1 cellular context compared by ENCODE assay signal in the genomic region with DNA sequence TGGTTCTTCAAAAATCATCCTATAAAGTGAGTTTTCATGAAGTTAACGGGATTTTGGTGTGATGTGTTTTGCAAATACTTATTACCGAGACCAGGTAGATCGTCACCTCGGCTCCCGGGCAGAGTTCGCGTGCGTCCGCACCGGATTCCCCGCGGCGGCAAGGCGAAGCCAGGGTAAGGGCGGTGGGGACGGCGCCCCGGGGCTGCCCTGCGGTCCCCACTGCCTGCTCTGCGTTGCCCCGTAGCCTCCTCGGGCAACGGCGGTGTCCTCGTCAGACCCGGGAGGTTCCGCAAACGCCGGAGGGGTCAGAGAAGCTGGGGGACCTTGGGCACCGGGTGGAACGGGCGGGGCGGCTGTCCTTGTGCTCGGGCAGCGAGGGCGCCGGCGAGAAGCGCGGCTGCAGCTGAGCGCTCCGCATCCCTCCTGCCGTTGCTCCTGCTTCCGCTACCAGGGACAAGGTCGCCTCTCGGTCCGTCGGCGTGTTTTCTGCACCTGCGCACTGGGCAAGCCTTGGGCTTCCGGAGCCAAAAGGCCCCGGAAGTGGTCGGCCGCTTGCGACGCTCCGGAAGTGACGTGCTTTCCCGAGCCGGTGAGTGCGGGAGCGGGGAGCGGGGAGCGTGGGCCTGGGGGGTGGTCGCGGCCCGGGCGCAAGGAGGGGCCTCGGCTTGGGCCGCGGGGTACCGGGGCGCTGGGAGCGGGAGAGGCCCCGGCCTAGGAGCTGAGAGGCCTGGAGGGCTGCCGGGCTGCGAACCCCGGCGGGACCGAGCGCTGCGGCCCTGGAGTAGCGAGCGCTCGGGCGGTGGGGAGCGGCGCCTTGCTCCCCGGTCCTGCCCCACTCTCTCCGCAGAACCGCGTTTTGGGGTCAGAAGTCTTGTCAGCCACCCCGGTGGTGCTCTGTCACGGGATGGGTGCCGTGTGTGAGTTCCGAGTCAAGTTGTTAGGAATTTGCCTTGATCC.
TF ChIP-seq lines count a peak whose summit lies in the region.

A gene with protein sequence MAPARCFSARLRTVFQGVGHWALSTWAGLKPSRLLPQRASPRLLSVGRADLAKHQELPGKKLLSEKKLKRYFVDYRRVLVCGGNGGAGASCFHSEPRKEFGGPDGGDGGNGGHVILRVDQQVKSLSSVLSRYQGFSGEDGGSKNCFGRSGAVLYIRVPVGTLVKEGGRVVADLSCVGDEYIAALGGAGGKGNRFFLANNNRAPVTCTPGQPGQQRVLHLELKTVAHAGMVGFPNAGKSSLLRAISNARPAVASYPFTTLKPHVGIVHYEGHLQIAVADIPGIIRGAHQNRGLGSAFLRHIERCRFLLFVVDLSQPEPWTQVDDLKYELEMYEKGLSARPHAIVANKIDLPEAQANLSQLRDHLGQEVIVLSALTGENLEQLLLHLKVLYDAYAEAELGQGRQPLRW (plus strand): TSS at position 560 of the 957 bp plus-strand sequence. CDS start 10,393 bp downstream, outside the sequence.

TF ChIP-seq in HEK293, 187 proteins besides CTCF, POLR2A, EP300 and RAD21 (continued from another document and continues in another):
- TF ChIP-seq, protein P1, sequence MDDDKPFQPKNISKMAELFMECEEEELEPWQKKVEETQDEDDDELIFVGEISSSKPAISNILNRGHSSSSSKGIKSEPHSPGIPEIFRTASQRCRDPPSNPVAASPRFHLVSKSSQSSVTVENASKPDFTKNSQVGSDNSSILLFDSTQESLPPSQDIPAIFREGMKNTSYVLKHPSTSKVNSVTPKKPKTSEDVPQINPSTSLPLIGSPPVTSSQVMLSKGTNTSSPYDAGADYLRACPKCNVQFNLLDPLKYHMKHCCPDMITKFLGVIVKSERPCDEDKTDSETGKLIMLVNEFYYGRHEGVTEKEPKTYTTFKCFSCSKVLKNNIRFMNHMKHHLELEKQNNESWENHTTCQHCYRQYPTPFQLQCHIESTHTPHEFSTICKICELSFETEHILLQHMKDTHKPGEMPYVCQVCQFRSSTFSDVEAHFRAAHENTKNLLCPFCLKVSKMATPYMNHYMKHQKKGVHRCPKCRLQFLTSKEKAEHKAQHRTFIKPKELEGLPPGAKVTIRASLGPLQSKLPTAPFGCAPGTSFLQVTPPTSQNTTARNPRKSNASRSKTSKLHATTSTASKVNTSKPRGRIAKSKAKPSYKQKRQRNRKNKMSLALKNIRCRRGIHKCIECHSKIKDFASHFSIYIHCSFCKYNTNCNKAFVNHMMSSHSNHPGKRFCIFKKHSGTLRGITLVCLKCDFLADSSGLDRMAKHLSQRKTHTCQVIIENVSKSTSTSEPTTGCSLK (tag by site-specific recombination; IDR thresholded peaks at IDR 0.05): no peak
- TF ChIP-seq SCRT2 (tag by site-specific recombination; IDR thresholded peaks at IDR 0.05) (no peak), SETDB1 (IDR thresholded peaks at IDR 0.05; ENCODE audit: insufficient read length, low read length) (no peak), ZNF692 (tag by site-specific recombination; IDR thresholded peaks at IDR 0.05) (peak; percentile 96), ZNF266 (tag by site-specific recombination; IDR thresholded peaks at IDR 0.05; ENCODE audit: low read depth) (no peak), HOXC10 (CRISPR knock-in tag; IDR thresholded peaks at IDR 0.05) (no peak), ZNF830 (tag by site-specific recombination; IDR thresholded peaks at IDR 0.05; ENCODE audit: low read depth) (no peak), ZNF19 (tag by site-specific recombination; IDR thresholded peaks at IDR 0.05; ENCODE audit: low read depth) (no peak), TCF7L2 (IDR thresholded peaks at IDR 0.05; ENCODE audit: borderline replicate concordance, low read depth, low read length) (no peak), ZNF747 (tag by site-specific recombination; IDR thresholded peaks at IDR 0.05) (no peak), ZNF248 (tag by site-specific recombination; IDR thresholded peaks at IDR 0.05) (no peak), ZNF558 (tag by site-specific recombination; IDR thresholded peaks at IDR 0.05) (no peak), ZNF426 (tag by site-specific recombination; IDR thresholded peaks at IDR 0.05) (no peak), ZBTB26 (tag by site-specific recombination; optimal IDR thresholded peaks at IDR 0.05) (peak; percentile 66), ZNF202 (tag by site-specific recombination; IDR thresholded peaks at IDR 0.05; ENCODE audit: borderline replicate concordance) (no peak), SP2 (tag by site-specific recombination; IDR thresholded peaks at IDR 0.05) (peak; percentile 88), SP7 (tag by site-specific recombination; IDR thresholded peaks at IDR 0.05) (peak; percentile 89), ZNF580 (tag by site-specific recombination; IDR thresholded peaks at IDR 0.05) (0 out of 2 replicates have a peak, but pooled peaks have one; percentile 75), PRDM1 (tag by site-specific recombination; IDR thresholded peaks at IDR 0.05) (no peak), ZNF157 (tag by site-specific recombination; IDR thresholded peaks at IDR 0.05) (no peak)
- TF ChIP-seq, protein P2, sequence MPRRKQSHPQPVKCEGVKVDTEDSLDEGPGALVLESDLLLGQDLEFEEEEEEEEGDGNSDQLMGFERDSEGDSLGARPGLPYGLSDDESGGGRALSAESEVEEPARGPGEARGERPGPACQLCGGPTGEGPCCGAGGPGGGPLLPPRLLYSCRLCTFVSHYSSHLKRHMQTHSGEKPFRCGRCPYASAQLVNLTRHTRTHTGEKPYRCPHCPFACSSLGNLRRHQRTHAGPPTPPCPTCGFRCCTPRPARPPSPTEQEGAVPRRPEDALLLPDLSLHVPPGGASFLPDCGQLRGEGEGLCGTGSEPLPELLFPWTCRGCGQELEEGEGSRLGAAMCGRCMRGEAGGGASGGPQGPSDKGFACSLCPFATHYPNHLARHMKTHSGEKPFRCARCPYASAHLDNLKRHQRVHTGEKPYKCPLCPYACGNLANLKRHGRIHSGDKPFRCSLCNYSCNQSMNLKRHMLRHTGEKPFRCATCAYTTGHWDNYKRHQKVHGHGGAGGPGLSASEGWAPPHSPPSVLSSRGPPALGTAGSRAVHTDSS (tag by site-specific recombination; IDR thresholded peaks at IDR 0.05): no peak
- TF ChIP-seq, protein P3, sequence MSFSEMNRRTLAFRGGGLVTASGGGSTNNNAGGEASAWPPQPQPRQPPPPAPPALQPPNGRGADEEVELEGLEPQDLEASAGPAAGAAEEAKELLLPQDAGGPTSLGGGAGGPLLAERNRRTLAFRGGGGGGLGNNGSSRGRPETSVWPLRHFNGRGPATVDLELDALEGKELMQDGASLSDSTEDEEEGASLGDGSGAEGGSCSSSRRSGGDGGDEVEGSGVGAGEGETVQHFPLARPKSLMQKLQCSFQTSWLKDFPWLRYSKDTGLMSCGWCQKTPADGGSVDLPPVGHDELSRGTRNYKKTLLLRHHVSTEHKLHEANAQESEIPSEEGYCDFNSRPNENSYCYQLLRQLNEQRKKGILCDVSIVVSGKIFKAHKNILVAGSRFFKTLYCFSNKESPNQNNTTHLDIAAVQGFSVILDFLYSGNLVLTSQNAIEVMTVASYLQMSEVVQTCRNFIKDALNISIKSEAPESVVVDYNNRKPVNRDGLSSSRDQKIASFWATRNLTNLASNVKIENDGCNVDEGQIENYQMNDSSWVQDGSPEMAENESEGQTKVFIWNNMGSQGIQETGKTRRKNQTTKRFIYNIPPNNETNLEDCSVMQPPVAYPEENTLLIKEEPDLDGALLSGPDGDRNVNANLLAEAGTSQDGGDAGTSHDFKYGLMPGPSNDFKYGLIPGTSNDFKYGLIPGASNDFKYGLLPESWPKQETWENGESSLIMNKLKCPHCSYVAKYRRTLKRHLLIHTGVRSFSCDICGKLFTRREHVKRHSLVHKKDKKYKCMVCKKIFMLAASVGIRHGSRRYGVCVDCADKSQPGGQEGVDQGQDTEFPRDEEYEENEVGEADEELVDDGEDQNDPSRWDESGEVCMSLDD (tag by site-specific recombination; IDR thresholded peaks at IDR 0.05): peak; percentile 69; the same call in 1 of the 2 replicates
- TF ChIP-seq, protein P4, sequence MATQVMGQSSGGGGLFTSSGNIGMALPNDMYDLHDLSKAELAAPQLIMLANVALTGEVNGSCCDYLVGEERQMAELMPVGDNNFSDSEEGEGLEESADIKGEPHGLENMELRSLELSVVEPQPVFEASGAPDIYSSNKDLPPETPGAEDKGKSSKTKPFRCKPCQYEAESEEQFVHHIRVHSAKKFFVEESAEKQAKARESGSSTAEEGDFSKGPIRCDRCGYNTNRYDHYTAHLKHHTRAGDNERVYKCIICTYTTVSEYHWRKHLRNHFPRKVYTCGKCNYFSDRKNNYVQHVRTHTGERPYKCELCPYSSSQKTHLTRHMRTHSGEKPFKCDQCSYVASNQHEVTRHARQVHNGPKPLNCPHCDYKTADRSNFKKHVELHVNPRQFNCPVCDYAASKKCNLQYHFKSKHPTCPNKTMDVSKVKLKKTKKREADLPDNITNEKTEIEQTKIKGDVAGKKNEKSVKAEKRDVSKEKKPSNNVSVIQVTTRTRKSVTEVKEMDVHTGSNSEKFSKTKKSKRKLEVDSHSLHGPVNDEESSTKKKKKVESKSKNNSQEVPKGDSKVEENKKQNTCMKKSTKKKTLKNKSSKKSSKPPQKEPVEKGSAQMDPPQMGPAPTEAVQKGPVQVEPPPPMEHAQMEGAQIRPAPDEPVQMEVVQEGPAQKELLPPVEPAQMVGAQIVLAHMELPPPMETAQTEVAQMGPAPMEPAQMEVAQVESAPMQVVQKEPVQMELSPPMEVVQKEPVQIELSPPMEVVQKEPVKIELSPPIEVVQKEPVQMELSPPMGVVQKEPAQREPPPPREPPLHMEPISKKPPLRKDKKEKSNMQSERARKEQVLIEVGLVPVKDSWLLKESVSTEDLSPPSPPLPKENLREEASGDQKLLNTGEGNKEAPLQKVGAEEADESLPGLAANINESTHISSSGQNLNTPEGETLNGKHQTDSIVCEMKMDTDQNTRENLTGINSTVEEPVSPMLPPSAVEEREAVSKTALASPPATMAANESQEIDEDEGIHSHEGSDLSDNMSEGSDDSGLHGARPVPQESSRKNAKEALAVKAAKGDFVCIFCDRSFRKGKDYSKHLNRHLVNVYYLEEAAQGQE (tag by site-specific recombination; IDR thresholded peaks at IDR 0.05): peak; percentile 74; the same call in 1 of the 2 replicates
- TF ChIP-seq, protein P5, sequence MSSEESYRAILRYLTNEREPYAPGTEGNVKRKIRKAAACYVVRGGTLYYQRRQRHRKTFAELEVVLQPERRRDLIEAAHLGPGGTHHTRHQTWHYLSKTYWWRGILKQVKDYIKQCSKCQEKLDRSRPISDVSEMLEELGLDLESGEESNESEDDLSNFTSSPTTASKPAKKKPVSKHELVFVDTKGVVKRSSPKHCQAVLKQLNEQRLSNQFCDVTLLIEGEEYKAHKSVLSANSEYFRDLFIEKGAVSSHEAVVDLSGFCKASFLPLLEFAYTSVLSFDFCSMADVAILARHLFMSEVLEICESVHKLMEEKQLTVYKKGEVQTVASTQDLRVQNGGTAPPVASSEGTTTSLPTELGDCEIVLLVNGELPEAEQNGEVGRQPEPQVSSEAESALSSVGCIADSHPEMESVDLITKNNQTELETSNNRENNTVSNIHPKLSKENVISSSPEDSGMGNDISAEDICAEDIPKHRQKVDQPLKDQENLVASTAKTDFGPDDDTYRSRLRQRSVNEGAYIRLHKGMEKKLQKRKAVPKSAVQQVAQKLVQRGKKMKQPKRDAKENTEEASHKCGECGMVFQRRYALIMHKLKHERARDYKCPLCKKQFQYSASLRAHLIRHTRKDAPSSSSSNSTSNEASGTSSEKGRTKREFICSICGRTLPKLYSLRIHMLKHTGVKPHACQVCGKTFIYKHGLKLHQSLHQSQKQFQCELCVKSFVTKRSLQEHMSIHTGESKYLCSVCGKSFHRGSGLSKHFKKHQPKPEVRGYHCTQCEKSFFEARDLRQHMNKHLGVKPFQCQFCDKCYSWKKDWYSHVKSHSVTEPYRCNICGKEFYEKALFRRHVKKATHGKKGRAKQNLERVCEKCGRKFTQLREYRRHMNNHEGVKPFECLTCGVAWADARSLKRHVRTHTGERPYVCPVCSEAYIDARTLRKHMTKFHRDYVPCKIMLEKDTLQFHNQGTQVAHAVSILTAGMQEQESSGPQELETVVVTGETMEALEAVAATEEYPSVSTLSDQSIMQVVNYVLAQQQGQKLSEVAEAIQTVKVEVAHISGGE (tag by site-specific recombination; conservative IDR thresholded peaks at IDR 0.05; ENCODE audit: low read depth): peak; percentile 96
